Comparison of ENCODE assay signal across 8 cellular contexts in the genomic region with DNA sequence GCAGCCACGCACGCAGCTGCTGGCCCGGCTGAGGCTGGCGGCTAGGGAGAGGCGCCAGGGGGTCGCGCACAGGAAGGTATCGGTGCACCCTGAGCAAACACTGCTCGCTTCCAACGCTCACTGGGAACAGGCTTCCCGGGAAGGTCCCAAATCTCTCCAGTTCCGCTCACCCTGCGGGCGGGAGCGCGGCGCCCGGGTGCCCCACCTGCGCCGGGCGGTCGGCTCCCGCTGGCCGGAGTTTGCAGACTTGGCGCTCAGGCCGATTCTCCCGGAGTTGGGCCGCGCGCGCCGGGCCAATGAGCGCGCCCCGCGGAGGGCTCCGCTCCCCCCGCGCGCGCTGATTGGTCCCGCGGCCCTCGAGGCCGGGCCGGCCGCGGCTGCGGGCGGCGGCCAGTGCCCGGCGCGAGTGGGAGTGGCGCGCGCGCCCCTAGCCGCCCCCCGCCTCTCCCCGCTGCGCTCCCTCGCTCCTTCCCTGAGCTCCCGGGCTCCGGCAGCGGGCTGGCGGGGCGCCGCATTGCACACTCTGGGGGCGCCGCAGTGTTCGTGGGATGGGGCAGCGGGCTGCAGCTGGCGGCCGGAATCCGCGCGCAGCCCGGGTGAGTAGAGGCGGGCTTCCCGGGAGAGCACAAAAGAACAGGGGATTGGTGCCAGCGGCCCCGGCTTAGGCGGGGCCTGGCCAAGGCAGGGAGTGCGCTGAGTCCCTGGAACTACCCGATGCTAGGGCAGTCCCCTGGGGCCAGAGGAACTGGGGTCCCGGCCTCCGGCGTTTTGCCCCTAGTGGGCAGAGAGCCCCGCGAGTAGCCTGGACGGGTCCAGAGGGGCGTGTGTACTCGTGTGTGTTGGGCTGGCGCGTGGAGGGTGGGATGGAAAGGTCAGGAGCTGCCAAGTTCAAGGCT. TPM values are rescaled to one million over a fixed set of nuclear protein-coding genes. Genes with fewer than 3 reads are reported as not detected.
A peak's percentile ranks its signal among the peaks of the same experiment; 100 is the strongest.
DNase-seq lines count a peak whose midpoint lies in the region; ATAC-seq and TF ChIP-seq lines count a peak whose summit lies in the region.

A gene with protein sequence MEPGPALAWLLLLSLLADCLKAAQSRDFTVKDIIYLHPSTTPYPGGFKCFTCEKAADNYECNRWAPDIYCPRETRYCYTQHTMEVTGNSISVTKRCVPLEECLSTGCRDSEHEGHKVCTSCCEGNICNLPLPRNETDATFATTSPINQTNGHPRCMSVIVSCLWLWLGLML (plus strand): TSS at position 461 of the 896 bp plus-strand sequence. CDS start 107,122 bp downstream, outside the sequence.

- DNase-seq in SK-N-DZ (ENCODE audit: low spot score) (peak; percentile 76), middle frontal gyrus (ENCODE audit: extremely low spot score, low spot score) (peak; percentile 66), transverse colon (peak; percentile 73), T-helper 2 cell (no peak)

- in situ Hi-C loops in transverse colon (cut with MboI; ENCODE audit: low pct_ligation_motif_present in 1 of 4, low pct_unique_long_range_greater_than_20kb in 1 of 4, low sequenced_read_pairs in 3 of 4), result no loop called here

- H3K4me1 ChIP-seq in ES-I3 (ENCODE audit: insufficient read depth, low read length) (no peaks in the 10 kb centered on the region), esophagus (ENCODE audit: control insufficient read depth in 2 of 2, insufficient read depth in 2 of 2, low read length in 1 of 2) (peaks cover 0 to 9% of the 10 kb centered on the region in 2 donors), transverse colon (peaks cover 0 to 15% (median 9%) of the 10 kb centered on the region in 4 donors)

- H3K27me3 ChIP-seq in esophagus (ENCODE audit: control insufficient read depth in 1 of 2, insufficient read depth in 2 of 2, low read length in 2 of 2) (peaks cover 0 to 3% of the 10 kb centered on the region in 2 donors), transverse colon (peaks cover 15% of the 10 kb centered on the region)

- TF ChIP-seq CTCF in transverse colon (IDR thresholded peaks at IDR 0.05), result no peak

- peak; percentile 29 for TF ChIP-seq POLR2A in transverse colon (IDR thresholded peaks at IDR 0.05)

- ATAC-seq in GM21825 (IDR thresholded peaks at IDR 0.05; ENCODE audit: unreplicated experiment), result peak; percentile 84

- no peaks in the 10 kb centered on the region for H3K36me3 ChIP-seq in ES-I3 (ENCODE audit: insufficient read depth, low read length)
- no peaks in the 10 kb centered on the region for H3K36me3 ChIP-seq in esophagus (ENCODE audit: control insufficient read depth in 2 of 2, insufficient read depth in 2 of 2, low read length in 1 of 2)
- no peaks in the 10 kb centered on the region for H3K36me3 ChIP-seq in transverse colon

- H3K9ac ChIP-seq in ES-I3 (ENCODE audit: low read depth, low read length), result peak within 1 kb of the TSS; percentile 74

- 1 to 2% methylated on average over 60 to 96 of the region's 96 CpGs for WGBS in esophagus, 2 donors
- WGBS in transverse colon (ENCODE audit: low coverage in 1 of 2), 2 donors, result 6% methylated on average over 47 of the region's 96 CpGs; no CpG with 5 or more reads in 1 of the 2 donors

- TF ChIP-seq EP300 in Ishikawa (IDR thresholded peaks at IDR 0.05; ENCODE audit: borderline replicate concordance), result no peak
- TF ChIP-seq EP300 in transverse colon (IDR thresholded peaks at IDR 0.05; ENCODE audit: low read depth), result no peak

- H3K27ac ChIP-seq in esophagus (ENCODE audit: low read depth in 2 of 2, low read length in 1 of 2) (peak within 1 kb of the TSS in 1 of 2 donors; percentile 14), transverse colon (peak within 1 kb of the TSS; percentile 67 to 89 (median 78))

- H3K4me3 ChIP-seq in esophagus (ENCODE audit: low read depth in 1 of 2, low read length in 2 of 2), result peak within 1 kb of the TSS; percentile 65 to 73
- H3K4me3 ChIP-seq in transverse colon, result peak within 1 kb of the TSS; percentile 54 to 70 (median 62)

- intact Hi-C loops in transverse colon (cut with DNase I; ENCODE audit: low total_unique reads), result no loop called here

- no peak for TF ChIP-seq RAD21 in Ishikawa (IDR thresholded peaks at IDR 0.05; ENCODE audit: low read depth)

- H3K9me3 ChIP-seq in ES-I3 (ENCODE audit: control insufficient read depth, insufficient read depth, low read length), result no peaks in the 10 kb centered on the region
- no peaks in the 10 kb centered on the region for H3K9me3 ChIP-seq in esophagus (ENCODE audit: control insufficient read depth in 2 of 2, insufficient read depth in 1 of 2, low read depth in 1 of 2, low read length in 1 of 2)
- no peaks in the 10 kb centered on the region for H3K9me3 ChIP-seq in transverse colon

TF ChIP-seq in Ishikawa, 13 proteins besides CTCF, POLR2A, EP300 and RAD21:
- TF ChIP-seq TEAD4 (IDR thresholded peaks at IDR 0.05), result no peak
- TF ChIP-seq, protein P1, sequence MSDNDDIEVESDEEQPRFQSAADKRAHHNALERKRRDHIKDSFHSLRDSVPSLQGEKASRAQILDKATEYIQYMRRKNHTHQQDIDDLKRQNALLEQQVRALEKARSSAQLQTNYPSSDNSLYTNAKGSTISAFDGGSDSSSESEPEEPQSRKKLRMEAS (IDR thresholded peaks at IDR 0.05), result peak; percentile 31
- no peak for TF ChIP-seq FOXM1 (IDR thresholded peaks at IDR 0.05; ENCODE audit: borderline replicate concordance, low read depth)
- TF ChIP-seq TAF1 (IDR thresholded peaks at IDR 0.05; ENCODE audit: low read depth), result peak; percentile 17; the same call in 1 of the 2 replicates
- TF ChIP-seq CEBPB (IDR thresholded peaks at IDR 0.05), result no peak
- no peak for TF ChIP-seq CREB1 (IDR thresholded peaks at IDR 0.05; ENCODE audit: low read depth)
- peak; percentile 37; the same call in 1 of the 2 replicates for TF ChIP-seq ZBTB7A (IDR thresholded peaks at IDR 0.05; ENCODE audit: low read depth)
- TF ChIP-seq YY1 (IDR thresholded peaks at IDR 0.05; ENCODE audit: low read depth), result no peak
- TF ChIP-seq NFIC (IDR thresholded peaks at IDR 0.05), result peak; percentile 0; the same call in 1 of the 2 replicates
- TF ChIP-seq, protein P2, sequence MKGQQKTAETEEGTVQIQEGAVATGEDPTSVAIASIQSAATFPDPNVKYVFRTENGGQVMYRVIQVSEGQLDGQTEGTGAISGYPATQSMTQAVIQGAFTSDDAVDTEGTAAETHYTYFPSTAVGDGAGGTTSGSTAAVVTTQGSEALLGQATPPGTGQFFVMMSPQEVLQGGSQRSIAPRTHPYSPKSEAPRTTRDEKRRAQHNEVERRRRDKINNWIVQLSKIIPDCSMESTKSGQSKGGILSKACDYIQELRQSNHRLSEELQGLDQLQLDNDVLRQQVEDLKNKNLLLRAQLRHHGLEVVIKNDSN (IDR thresholded peaks at IDR 0.05), result no peak
- TF ChIP-seq TCF12 (IDR thresholded peaks at IDR 0.05; ENCODE audit: low read depth), result no peak
- TF ChIP-seq, protein P3, sequence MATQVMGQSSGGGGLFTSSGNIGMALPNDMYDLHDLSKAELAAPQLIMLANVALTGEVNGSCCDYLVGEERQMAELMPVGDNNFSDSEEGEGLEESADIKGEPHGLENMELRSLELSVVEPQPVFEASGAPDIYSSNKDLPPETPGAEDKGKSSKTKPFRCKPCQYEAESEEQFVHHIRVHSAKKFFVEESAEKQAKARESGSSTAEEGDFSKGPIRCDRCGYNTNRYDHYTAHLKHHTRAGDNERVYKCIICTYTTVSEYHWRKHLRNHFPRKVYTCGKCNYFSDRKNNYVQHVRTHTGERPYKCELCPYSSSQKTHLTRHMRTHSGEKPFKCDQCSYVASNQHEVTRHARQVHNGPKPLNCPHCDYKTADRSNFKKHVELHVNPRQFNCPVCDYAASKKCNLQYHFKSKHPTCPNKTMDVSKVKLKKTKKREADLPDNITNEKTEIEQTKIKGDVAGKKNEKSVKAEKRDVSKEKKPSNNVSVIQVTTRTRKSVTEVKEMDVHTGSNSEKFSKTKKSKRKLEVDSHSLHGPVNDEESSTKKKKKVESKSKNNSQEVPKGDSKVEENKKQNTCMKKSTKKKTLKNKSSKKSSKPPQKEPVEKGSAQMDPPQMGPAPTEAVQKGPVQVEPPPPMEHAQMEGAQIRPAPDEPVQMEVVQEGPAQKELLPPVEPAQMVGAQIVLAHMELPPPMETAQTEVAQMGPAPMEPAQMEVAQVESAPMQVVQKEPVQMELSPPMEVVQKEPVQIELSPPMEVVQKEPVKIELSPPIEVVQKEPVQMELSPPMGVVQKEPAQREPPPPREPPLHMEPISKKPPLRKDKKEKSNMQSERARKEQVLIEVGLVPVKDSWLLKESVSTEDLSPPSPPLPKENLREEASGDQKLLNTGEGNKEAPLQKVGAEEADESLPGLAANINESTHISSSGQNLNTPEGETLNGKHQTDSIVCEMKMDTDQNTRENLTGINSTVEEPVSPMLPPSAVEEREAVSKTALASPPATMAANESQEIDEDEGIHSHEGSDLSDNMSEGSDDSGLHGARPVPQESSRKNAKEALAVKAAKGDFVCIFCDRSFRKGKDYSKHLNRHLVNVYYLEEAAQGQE (IDR thresholded peaks at IDR 0.05; ENCODE audit: low read depth), result no peak
- no peak for TF ChIP-seq EGR1 (IDR thresholded peaks at IDR 0.05)

RNA-seq across cellular contexts. Expression of the gene that starts here (rescaled TPM):
- 13.6 and 15.8 TPM in 2 replicates for polyA plus RNA-seq in SK-N-DZ (2014; cell fraction: cytosol; rRNA removed)
- polyA plus RNA-seq in SK-N-DZ (2014; cell fraction: nucleus; rRNA removed), result 13.3 and 16.3 TPM in 2 replicates
- polyA plus RNA-seq in esophagus, result under 1 TPM; 0.41 to 0.51 TPM
- 10 to 100 TPM in 1 of 4 donors, 1 to 10 TPM in 3; 1.3 to 12.3 (median 2.6) TPM for total RNA-seq in transverse colon

Comparison
In these comparisons a context has a peak if more than half of its experiments do, and no peak if none do; other contexts are left out.
1. DNase-seq: peak in SK-N-DZ (single experiment), middle frontal gyrus (single experiment) and transverse colon (single experiment); none in T-helper 2 cell (0 of 5).